Comparison of ENCODE assay signal across 1 cellular context in genomic region chr1:31672988-31673387, GRCh38.
TF ChIP-seq lines count a peak whose summit lies in the region.

No MANE protein-coding gene starts in this region.

TF ChIP-seq in IMR-90, 13 proteins besides CTCF, POLR2A, EP300 and RAD21:
- TF ChIP-seq MAFK (IDR thresholded peaks at IDR 0.05; ENCODE audit: low read depth, low read length) (no peak), MXI1 (IDR thresholded peaks at IDR 0.05; ENCODE audit: borderline replicate concordance, low read depth, low read length) (no peak), MAZ (IDR thresholded peaks at IDR 0.05; ENCODE audit: borderline replicate concordance, low read depth, low read length) (no peak), RFX5 (IDR thresholded peaks at IDR 0.05; ENCODE audit: low read depth, low read length) (no peak), ELK1 (IDR thresholded peaks at IDR 0.05; ENCODE audit: borderline replicate concordance, low read depth, low read length) (no peak), SMC3 (IDR thresholded peaks at IDR 0.05; ENCODE audit: low read depth, low read length) (no peak), NFE2L2 (IDR thresholded peaks at IDR 0.05; ENCODE audit: low read depth, low read length) (no peak), CEBPB (IDR thresholded peaks at IDR 0.05; ENCODE audit: low read depth, low read length) (no peak), RCOR1 (IDR thresholded peaks at IDR 0.05; ENCODE audit: insufficient replicate concordance, low read length) (no peak), BHLHE40 (IDR thresholded peaks at IDR 0.05; ENCODE audit: low read depth, low read length) (no peak)
